ENCODE assay signal across 14 cellular contexts in the genomic region with DNA sequence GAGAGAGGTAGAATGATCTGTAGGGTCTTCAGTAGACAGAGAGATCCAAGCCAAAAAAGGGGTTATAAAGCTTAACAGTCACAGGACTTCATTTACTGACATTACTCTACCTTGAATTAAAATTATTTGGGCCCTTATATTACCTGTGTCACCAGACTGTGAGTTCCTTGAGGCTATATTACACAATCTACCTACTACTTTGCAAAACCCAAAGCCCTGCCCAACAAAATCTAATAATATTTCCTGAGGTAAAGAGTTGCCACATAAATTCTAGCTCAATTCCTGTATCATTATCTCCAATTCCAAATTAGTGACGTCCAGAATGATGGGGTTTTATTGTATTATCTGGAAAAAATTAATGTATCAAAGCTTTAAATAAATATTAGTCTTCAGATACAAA. TPM values are rescaled to one million over a fixed set of nuclear protein-coding genes. Genes with fewer than 3 reads are reported as not detected.
A peak's percentile ranks its signal among the peaks of the same experiment; 100 is the strongest.
DNase-seq lines count a peak whose midpoint lies in the region; ATAC-seq and TF ChIP-seq lines count a peak whose summit lies in the region.
"Had no signal": no experiment of that assay in that cellular context is flagged by ENCODE, and none has a peak within 500 bp of the region (broad histone marks: within the 10 kb centered on the region; RNA-seq: fewer than 3 reads in every experiment).

No MANE protein-coding gene starts in this region.

- peaks cover 14% of the 10 kb centered on the region for H3K36me3 ChIP-seq in neural progenitor cell

- TF ChIP-seq CTCF in CD4-positive, alpha-beta T cell (IDR thresholded peaks at IDR 0.05) = no peak
- TF ChIP-seq CTCF in NB4 (IDR thresholded peaks at IDR 0.05; ENCODE audit: low read depth, low read length) = no peak
- TF ChIP-seq CTCF in neural progenitor cell (IDR thresholded peaks at IDR 0.05) = no peak

- H3K9ac ChIP-seq in neural progenitor cell = peak overlapping the region; percentile 23

- intact Hi-C loops in CD4-positive, alpha-beta T cell (cut with DNase I, micrococcal nuclease) = no loop called here
- intact Hi-C loops in activated T-helper 1 cell treated with anti-CD3 and anti-CD28 coated beads, Interleukin-12 subunit alpha, Interleukin-12 subunit beta, Interleukin-2, Interleukin-4 antibody, amounts not matched to agents 30 ng/mL and 10 ng/mL and 1 ng/mL, durations not matched to agents 14 hours and 24 hours and 36 hours (cut with micrococcal nuclease) = no loop called here

- POLR2A ChIA-PET in CD4-positive, alpha-beta T cell (lab: Charles Lee) = interaction anchor here (0.6 kb wide), 1 partner anchor 380 kb away, joined by 3 read pairs; no protein-coding TSS in a partner anchor

- H3K27ac Mint-ChIP-seq in CD4-positive, alpha-beta T cell = peak overlapping the region; percentile 55
- H3K27ac Mint-ChIP-seq in central memory CD8-positive, alpha-beta T cell (ENCODE audit: low read depth) = peak overlapping the region; percentile 41
- no peak overlapping the region for H3K27ac Mint-ChIP-seq in neural progenitor cell
- H3K27ac Mint-ChIP-seq in activated T-helper 1 cell treated with anti-CD3 and anti-CD28 coated beads, Interleukin-12 subunit alpha, Interleukin-12 subunit beta, Interleukin-2, Interleukin-4 antibody, amounts not matched to agents 30 ng/mL and 10 ng/mL and 1 ng/mL, durations not matched to agents 14 hours and 24 hours and 36 hours = no peak overlapping the region

- peaks cover 68% of the 10 kb centered on the region for H3K79me2 ChIP-seq in neural progenitor cell (ENCODE audit: low read depth)

- no peaks in the 10 kb centered on the region for H3K27me3 ChIP-seq in CD4-positive, alpha-beta T cell (ENCODE audit: control insufficient read depth, insufficient read depth, low read length)
- H3K27me3 ChIP-seq in neural progenitor cell = peaks cover 5% of the 10 kb centered on the region
- H3K27me3 ChIP-seq: right atrium auricular region had no signal

- no peaks in the 10 kb centered on the region for H4K20me1 ChIP-seq in neural progenitor cell (ENCODE audit: low read depth)

- H3K4me1 Mint-ChIP-seq in CD4-positive, alpha-beta T cell (ENCODE audit: low read depth) = peaks cover 70% of the 10 kb centered on the region
- peaks cover 67% of the 10 kb centered on the region for H3K4me1 Mint-ChIP-seq in central memory CD8-positive, alpha-beta T cell
- H3K4me1 Mint-ChIP-seq in neural progenitor cell = peaks cover 17% of the 10 kb centered on the region
- peaks cover 53% of the 10 kb centered on the region for H3K4me1 Mint-ChIP-seq in activated T-helper 1 cell treated with anti-CD3 and anti-CD28 coated beads, Interleukin-12 subunit alpha, Interleukin-12 subunit beta, Interleukin-2, Interleukin-4 antibody, amounts not matched to agents 30 ng/mL and 10 ng/mL and 1 ng/mL, durations not matched to agents 14 hours and 24 hours and 36 hours (ENCODE audit: low read depth)

- H3K9me3 ChIP-seq in CD4-positive, alpha-beta T cell (ENCODE audit: control insufficient read depth, low read length) = no peaks in the 10 kb centered on the region
- no peaks in the 10 kb centered on the region for H3K9me3 ChIP-seq in neural progenitor cell (ENCODE audit: low read depth)
- H3K9me3 ChIP-seq: right atrium auricular region had no signal

- H3K4me3 Mint-ChIP-seq in CD4-positive, alpha-beta T cell = peak overlapping the region; percentile 63
- peak overlapping the region; percentile 86 for H3K4me3 Mint-ChIP-seq in central memory CD8-positive, alpha-beta T cell
- H3K4me3 Mint-ChIP-seq in neural progenitor cell = no peak overlapping the region
- H3K4me3 Mint-ChIP-seq in activated T-helper 1 cell treated with anti-CD3 and anti-CD28 coated beads, Interleukin-12 subunit alpha, Interleukin-12 subunit beta, Interleukin-2, Interleukin-4 antibody, amounts not matched to agents 30 ng/mL and 10 ng/mL and 1 ng/mL, durations not matched to agents 14 hours and 24 hours and 36 hours = no peak overlapping the region

- H3F3A ChIP-seq in neural progenitor cell (ENCODE audit: low read depth) = no peaks in the 10 kb centered on the region

- no peak overlapping the region for H3K27ac ChIP-seq in CD4-positive, alpha-beta T cell (ENCODE audit: low read depth, low read length)
- H3K27ac ChIP-seq in neural progenitor cell = no peak overlapping the region
- H3K27ac ChIP-seq: right atrium auricular region had no signal

- H3K4me2 ChIP-seq in neural progenitor cell = peak overlapping the region; percentile 97

- no peak for ATAC-seq in CD4-positive, alpha-beta T cell (ENCODE audit: poor library complexity)
- ATAC-seq in central memory CD8-positive, alpha-beta T cell (replicated peaks; ENCODE audit: extremely low read depth, poor library complexity, severe bottlenecking) = no peak
- no peak for ATAC-seq in GM21528 (IDR thresholded peaks at IDR 0.05; ENCODE audit: low FRiP score, unreplicated experiment)

- no peaks in the 10 kb centered on the region for H3K9me3 Mint-ChIP-seq in CD4-positive, alpha-beta T cell
- H3K9me3 Mint-ChIP-seq in central memory CD8-positive, alpha-beta T cell = no peaks in the 10 kb centered on the region
- peaks cover 3% of the 10 kb centered on the region for H3K9me3 Mint-ChIP-seq in neural progenitor cell
- H3K9me3 Mint-ChIP-seq in activated T-helper 1 cell treated with anti-CD3 and anti-CD28 coated beads, Interleukin-12 subunit alpha, Interleukin-12 subunit beta, Interleukin-2, Interleukin-4 antibody, amounts not matched to agents 30 ng/mL and 10 ng/mL and 1 ng/mL, durations not matched to agents 14 hours and 24 hours and 36 hours = no peaks in the 10 kb centered on the region
- H3K9me3 Mint-ChIP-seq: activated CD4-positive, alpha-beta memory T cell treated with anti-CD3 and anti-CD28 coated beads, Interleukin-2, amount 10 ng/mL, durations not matched to agents 7 days and 5 days had no signal

- peaks cover 4% of the 10 kb centered on the region for H3K27me3 Mint-ChIP-seq in CD4-positive, alpha-beta T cell
- no peaks in the 10 kb centered on the region for H3K27me3 Mint-ChIP-seq in central memory CD8-positive, alpha-beta T cell
- H3K27me3 Mint-ChIP-seq in neural progenitor cell (ENCODE audit: insufficient read depth, low read depth) = peaks cover 2% of the 10 kb centered on the region
- H3K27me3 Mint-ChIP-seq in activated T-helper 1 cell treated with anti-CD3 and anti-CD28 coated beads, Interleukin-12 subunit alpha, Interleukin-12 subunit beta, Interleukin-2, Interleukin-4 antibody, amounts not matched to agents 30 ng/mL and 10 ng/mL and 1 ng/mL, durations not matched to agents 14 hours and 24 hours and 36 hours (ENCODE audit: insufficient read depth) = no peaks in the 10 kb centered on the region
- H3K27me3 Mint-ChIP-seq: activated CD4-positive, alpha-beta memory T cell treated with anti-CD3 and anti-CD28 coated beads, Interleukin-2, amount 10 ng/mL, durations not matched to agents 7 days and 5 days had no signal

- no peak overlapping the region for H2AFZ ChIP-seq in neural progenitor cell (replicated peaks)

- H3K36me3 Mint-ChIP-seq in CD4-positive, alpha-beta T cell (ENCODE audit: low read depth) = peaks cover 59% of the 10 kb centered on the region
- H3K36me3 Mint-ChIP-seq in central memory CD8-positive, alpha-beta T cell (ENCODE audit: insufficient read depth) = peaks cover 33% of the 10 kb centered on the region
- peaks cover 18% of the 10 kb centered on the region for H3K36me3 Mint-ChIP-seq in neural progenitor cell
- H3K36me3 Mint-ChIP-seq in activated T-helper 1 cell treated with anti-CD3 and anti-CD28 coated beads, Interleukin-12 subunit alpha, Interleukin-12 subunit beta, Interleukin-2, Interleukin-4 antibody, amounts not matched to agents 30 ng/mL and 10 ng/mL and 1 ng/mL, durations not matched to agents 14 hours and 24 hours and 36 hours (ENCODE audit: low read depth) = peaks cover 31% of the 10 kb centered on the region

- TF ChIP-seq POLR2A in NB4 (IDR thresholded peaks at IDR 0.05; ENCODE audit: extremely low read depth, insufficient read length) = no peak

- CTCF ChIA-PET in CD4-positive, alpha-beta T cell (lab: Charles Lee) = interaction anchor here (1.6 kb wide), 1 partner anchor 16 kb away, joined by 3 read pairs; no protein-coding TSS in a partner anchor

- peak overlapping the region; percentile 96 for H3K4me3 ChIP-seq in NB4 (ENCODE audit: low read depth, low read length)
- H3K4me3 ChIP-seq in neural progenitor cell = peak overlapping the region; percentile 80

- DNase-seq in CD4-positive, alpha-beta T cell = no peak
- no peak for DNase-seq in NB4 (ENCODE audit: low read depth)
- DNase-seq in central memory CD8-positive, alpha-beta T cell (ENCODE audit: low spot score in 2 of 2) = no peak
- no peak for DNase-seq in neural progenitor cell (ENCODE audit: low spot score)
- DNase-seq in NOMO-1 (lab: John Stamatoyannopoulos, UW; ENCODE audit: unreplicated experiment in 2 of 2) = no peak
- no peak for DNase-seq in NCI-H526 (lab: John Stamatoyannopoulos, UW)
- no peak for DNase-seq in activated T-helper 1 cell treated with anti-CD3 and anti-CD28 coated beads, Interleukin-12 subunit alpha, Interleukin-12 subunit beta, Interleukin-2, Interleukin-4 antibody, amounts not matched to agents 30 ng/mL and 10 ng/mL and 1 ng/mL, durations not matched to agents 14 hours and 24 hours and 36 hours (ENCODE audit: low spot score)
- DNase-seq: activated CD4-positive, alpha-beta memory T cell treated with anti-CD3 and anti-CD28 coated beads, Interleukin-2, amount 10 ng/mL, durations not matched to agents 7 days and 5 days; activated naive CD4-positive, alpha-beta T cell treated with anti-CD3 and anti-CD28 coated beads, Interleukin-2, amount 50 U/mL, for 16 hours; KBM-7; NCI-H187 treated with DMSO at 0.1 percent for 48 hours; NCI-H82 had no signal

- H3K4me1 ChIP-seq in neural progenitor cell = peaks cover 17% of the 10 kb centered on the region

RNA-seq across cellular contexts. Expression of gene UBR1, which starts 1.9 kb away (rescaled TPM):
- total RNA-seq in CD4-positive, alpha-beta T cell = 10 to 100 TPM; 42.6 to 45.9 TPM
- total RNA-seq in neural progenitor cell (ENCODE audit: low replicate concordance) = 26.0 and 33.2 TPM in 2 replicates
- 29.1 and 35.3 TPM in 2 replicates for total RNA-seq in activated T-helper 1 cell treated with anti-CD3 and anti-CD28 coated beads, Interleukin-12 subunit alpha, Interleukin-12 subunit beta, Interleukin-2, Interleukin-4 antibody, amounts not matched to agents 30 ng/mL and 10 ng/mL and 1 ng/mL, durations not matched to agents 14 hours and 24 hours and 36 hours

RNA-seq across cellular contexts. Expression of gene TMEM62, which starts 29.4 kb away (rescaled TPM):
- total RNA-seq in CD4-positive, alpha-beta T cell = 10 to 100 TPM; 17.5 to 22.5 TPM
- total RNA-seq in neural progenitor cell (ENCODE audit: low replicate concordance) = 6.9 and 11.9 TPM in 2 replicates
- 16.4 and 18.6 TPM in 2 replicates for total RNA-seq in activated T-helper 1 cell treated with anti-CD3 and anti-CD28 coated beads, Interleukin-12 subunit alpha, Interleukin-12 subunit beta, Interleukin-2, Interleukin-4 antibody, amounts not matched to agents 30 ng/mL and 10 ng/mL and 1 ng/mL, durations not matched to agents 14 hours and 24 hours and 36 hours

Comparison
In these comparisons a context has a peak if more than half of its experiments do, and no peak if none do; other contexts are left out.
1. H3K27ac Mint-ChIP-seq: peak in CD4-positive, alpha-beta T cell (single experiment) and central memory CD8-positive, alpha-beta T cell (single experiment); none in neural progenitor cell (single experiment) and activated T-helper 1 cell treated with anti-CD3 and anti-CD28 coated beads, Interleukin-12 subunit alpha, Interleukin-12 subunit beta, Interleukin-2, Interleukin-4 antibody, amounts not matched to agents 30 ng/mL and 10 ng/mL and 1 ng/mL, durations not matched to agents 14 hours and 24 hours and 36 hours (single experiment).
2. H3K4me3 Mint-ChIP-seq: peak in CD4-positive, alpha-beta T cell (single experiment) and central memory CD8-positive, alpha-beta T cell (single experiment); none in neural progenitor cell (single experiment) and activated T-helper 1 cell treated with anti-CD3 and anti-CD28 coated beads, Interleukin-12 subunit alpha, Interleukin-12 subunit beta, Interleukin-2, Interleukin-4 antibody, amounts not matched to agents 30 ng/mL and 10 ng/mL and 1 ng/mL, durations not matched to agents 14 hours and 24 hours and 36 hours (single experiment).